Comparison of ENCODE assay signal across 8 cellular contexts in the genomic region with DNA sequence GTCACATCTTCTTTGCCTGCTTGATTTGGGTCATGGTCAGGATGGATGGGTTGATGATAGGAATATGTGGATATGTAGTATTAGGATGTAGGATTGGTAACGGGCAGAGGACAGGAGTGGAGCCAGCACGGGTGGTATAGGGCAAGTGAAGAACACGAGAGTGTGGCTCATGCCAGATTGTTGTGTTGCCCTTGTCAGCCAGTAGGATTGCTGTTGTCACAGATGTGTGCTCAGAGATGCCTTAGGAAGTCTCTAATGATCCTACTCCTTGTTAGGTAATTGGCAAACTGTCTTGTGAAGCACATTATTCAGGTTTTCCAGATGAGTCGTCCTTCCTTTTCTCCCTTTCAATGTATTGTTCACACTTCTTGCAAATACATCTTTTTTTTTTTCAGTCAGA. TPM values are rescaled to one million over a fixed set of nuclear protein-coding genes. Genes with fewer than 3 reads are reported as not detected.
DNase-seq lines count a peak whose midpoint lies in the region; ATAC-seq, FAIRE-seq and TF ChIP-seq lines count a peak whose summit lies in the region.

No MANE protein-coding gene starts in this region.

- peak; percentile 74 for ATAC-seq in GM18499 (IDR thresholded peaks at IDR 0.05; ENCODE audit: insufficient read depth, unreplicated experiment)
- peak; percentile 78 for ATAC-seq in HG02759 (IDR thresholded peaks at IDR 0.05; ENCODE audit: unreplicated experiment)
- ATAC-seq in naive thymus-derived CD4-positive, alpha-beta T cell = peak; percentile 80

- no peaks in the 10 kb centered on the region for H3K9me3 ChIP-seq in AG04450 (ENCODE audit: control insufficient read depth, insufficient read depth, low read length)
- no peaks in the 10 kb centered on the region for H3K9me3 ChIP-seq in naive thymus-derived CD4-positive, alpha-beta T cell (ENCODE audit: control insufficient read depth in 2 of 3, low read length in 3 of 3)

- TF ChIP-seq POLR2A in NB4 (IDR thresholded peaks at IDR 0.05; ENCODE audit: extremely low read depth, insufficient read length) = no peak

- H3K4me1 ChIP-seq in naive thymus-derived CD4-positive, alpha-beta T cell (ENCODE audit: control insufficient read depth in 2 of 2, insufficient read depth in 2 of 2, low read length in 2 of 2) = peaks cover 0 to 9% of the 10 kb centered on the region in 2 donors

- no peaks in the 10 kb centered on the region for H3K36me3 ChIP-seq in naive thymus-derived CD4-positive, alpha-beta T cell (ENCODE audit: control insufficient read depth in 2 of 3, insufficient read depth in 3 of 3, low read length in 3 of 3)

- no peak overlapping the region for H3K27ac Mint-ChIP-seq in naive thymus-derived CD4-positive, alpha-beta T cell

- intact Hi-C loops in naive thymus-derived CD4-positive, alpha-beta T cell (cut with micrococcal nuclease) = loop anchor here in 1 of 2 donors (1.0 kb wide), 1 partner anchor 74 kb away; no protein-coding TSS in a partner anchor

- no peak overlapping the region for H3K4me3 ChIP-seq in AG04450 (ENCODE audit: low read depth, low read length)
- no peak overlapping the region for H3K4me3 ChIP-seq in NB4 (ENCODE audit: low read depth, low read length)
- H3K4me3 ChIP-seq in naive thymus-derived CD4-positive, alpha-beta T cell (ENCODE audit: low read length) = no peak overlapping the region

- no peaks in the 10 kb centered on the region for H3K36me3 Mint-ChIP-seq in naive thymus-derived CD4-positive, alpha-beta T cell

- no peaks in the 10 kb centered on the region for H3K9me3 Mint-ChIP-seq in naive thymus-derived CD4-positive, alpha-beta T cell

- TF ChIP-seq CTCF in AG04450 (IDR thresholded peaks at IDR 0.05; ENCODE audit: low read depth, low read length) (peak; percentile 48), NB4 (IDR thresholded peaks at IDR 0.05; ENCODE audit: low read depth, low read length) (peak; percentile 54)

- DNase-seq in AG04450 (ENCODE audit: low read depth, low spot score) (no peak), NB4 (ENCODE audit: low read depth) (peak; percentile 48), cerebellar cortex (ENCODE audit: low spot score) (peak; percentile 16), occipital lobe (lab: John Stamatoyannopoulos, UW) (no peak), RCC 7860 (ENCODE audit: low spot score) (no peak)
- peak in 2 of 9 donors; percentile 9 to 13 for DNase-seq in naive thymus-derived CD4-positive, alpha-beta T cell

- POLR2A ChIA-PET in AG04450 (lab: Yijun Ruan, JAX) = interaction anchor here (0.8 kb wide), 1 partner anchor 27 kb away, joined by 3 read pairs; a partner anchor contains a TSS
- POLR2A ChIA-PET in naive thymus-derived CD4-positive, alpha-beta T cell (lab: Charles Lee) = interaction anchor here (0.8 kb wide), 1 partner anchor 42 kb away, joined by 4 read pairs; no protein-coding TSS in a partner anchor

- H3K27me3 ChIP-seq in AG04450 (ENCODE audit: control insufficient read depth, insufficient read depth, low read length) = no peaks in the 10 kb centered on the region
- no peaks in the 10 kb centered on the region for H3K27me3 ChIP-seq in naive thymus-derived CD4-positive, alpha-beta T cell (ENCODE audit: control insufficient read depth in 2 of 2, insufficient read depth in 2 of 2, low read length in 2 of 2)

- no peak overlapping the region for H3K4me3 Mint-ChIP-seq in naive thymus-derived CD4-positive, alpha-beta T cell

- FAIRE-seq in RCC 7860 (lab: Jason Lieb, UNC) = no peak

- peaks cover 7 to 14% (median 9%) of the 10 kb centered on the region in 7 donors for H3K4me1 Mint-ChIP-seq in naive thymus-derived CD4-positive, alpha-beta T cell

- CTCF ChIA-PET in AG04450 (lab: Charles Lee) = no interaction called here
- CTCF ChIA-PET in naive thymus-derived CD4-positive, alpha-beta T cell (lab: Charles Lee) = interaction anchor here (0.6 kb wide), 1 partner anchor 14 kb away, joined by 3 read pairs; no protein-coding TSS in a partner anchor

- no peak overlapping the region for H3K27ac ChIP-seq in AG04450 (ENCODE audit: low read depth, low read length)
- H3K27ac ChIP-seq in naive thymus-derived CD4-positive, alpha-beta T cell (ENCODE audit: low read depth, low read length) = no peak overlapping the region

- H3K27me3 Mint-ChIP-seq in naive thymus-derived CD4-positive, alpha-beta T cell = no peaks in the 10 kb centered on the region

RNA-seq across cellular contexts. Expression of a gene that starts 5.5 kb away (rescaled TPM):
- 44.5 and 48.2 TPM in 2 replicates for polyA plus RNA-seq in AG04450 (2011; rRNA removed)
- polyA minus RNA-seq in AG04450 (2011; rRNA and poly(A)+ RNA removed) = 106 and 134 TPM in 2 replicates
- total RNA-seq in naive thymus-derived CD4-positive, alpha-beta T cell = 10 to 100 TPM in 1 of 5 experiments, 1 to 10 TPM in 4; 3.3 to 29.0 (median 6.1) TPM
- polyA plus RNA-seq in naive thymus-derived CD4-positive, alpha-beta T cell = 1 to 10 TPM in 1 of 2 donors, under 1 TPM in 1; 0.45 to 1.7 TPM
- 11.2 TPM for total RNA-seq in occipital lobe

RNA-seq across cellular contexts. Expression of a gene that starts 27.0 kb away (rescaled TPM):
- polyA plus RNA-seq in AG04450 (2011; rRNA removed) = 21.1 and 35.1 TPM in 2 replicates
- 3.4 and 7.3 TPM in 2 replicates for polyA minus RNA-seq in AG04450 (2011; rRNA and poly(A)+ RNA removed)
- 10 to 100 TPM in 4 of 5 experiments, 1 to 10 TPM in 1; 8.4 to 19.3 (median 16.7) TPM for total RNA-seq in naive thymus-derived CD4-positive, alpha-beta T cell
- 10 to 100 TPM; 32.2 to 48.5 TPM for polyA plus RNA-seq in naive thymus-derived CD4-positive, alpha-beta T cell
- 28.1 TPM for total RNA-seq in occipital lobe

Comparison
In these comparisons a context has a peak if more than half of its experiments do, and no peak if none do; other contexts are left out.
1. DNase-seq: peak in NB4 (single experiment) and cerebellar cortex (single experiment); none in AG04450 (single experiment), occipital lobe (single experiment) and RCC 7860 (single experiment).
2. Peak in every context shown above with its lines, with median percentiles within 50 percentile points of each other: ATAC-seq.